ENCODE assay signal across 1 cellular context in the genomic region with DNA sequence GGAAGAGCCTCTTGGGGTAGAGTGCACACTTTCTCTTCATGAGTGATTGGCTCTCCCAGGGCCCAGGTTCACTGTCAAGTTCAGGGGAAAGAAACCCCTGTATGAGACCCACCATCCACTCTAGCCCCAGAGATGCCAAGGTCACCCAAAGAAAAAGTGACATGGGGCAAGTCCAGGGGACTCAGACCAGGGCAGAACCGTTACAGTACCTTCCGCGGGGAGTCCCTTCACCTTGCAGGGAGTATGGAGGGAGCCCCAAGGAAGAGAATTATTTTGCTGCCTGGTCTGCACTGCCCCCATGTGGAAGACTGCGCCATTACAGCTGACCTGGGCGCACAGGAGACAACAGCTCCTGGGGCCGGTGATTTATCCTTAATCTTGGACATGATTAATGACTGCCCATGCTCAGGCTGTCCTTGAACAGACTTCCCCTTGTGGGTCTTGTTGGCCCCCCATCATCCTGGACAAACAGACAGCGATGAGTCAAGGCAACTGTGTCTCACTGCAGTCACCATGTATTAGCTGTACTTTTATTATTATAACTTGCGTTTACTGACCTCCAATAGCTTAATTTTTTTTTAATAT.
TF ChIP-seq lines count a peak whose summit lies in the region.

No MANE protein-coding gene starts in this region.

TF ChIP-seq in WTC11, 78 proteins besides CTCF, POLR2A, EP300 and RAD21 (continued from another document):
- TF ChIP-seq, protein P1, sequence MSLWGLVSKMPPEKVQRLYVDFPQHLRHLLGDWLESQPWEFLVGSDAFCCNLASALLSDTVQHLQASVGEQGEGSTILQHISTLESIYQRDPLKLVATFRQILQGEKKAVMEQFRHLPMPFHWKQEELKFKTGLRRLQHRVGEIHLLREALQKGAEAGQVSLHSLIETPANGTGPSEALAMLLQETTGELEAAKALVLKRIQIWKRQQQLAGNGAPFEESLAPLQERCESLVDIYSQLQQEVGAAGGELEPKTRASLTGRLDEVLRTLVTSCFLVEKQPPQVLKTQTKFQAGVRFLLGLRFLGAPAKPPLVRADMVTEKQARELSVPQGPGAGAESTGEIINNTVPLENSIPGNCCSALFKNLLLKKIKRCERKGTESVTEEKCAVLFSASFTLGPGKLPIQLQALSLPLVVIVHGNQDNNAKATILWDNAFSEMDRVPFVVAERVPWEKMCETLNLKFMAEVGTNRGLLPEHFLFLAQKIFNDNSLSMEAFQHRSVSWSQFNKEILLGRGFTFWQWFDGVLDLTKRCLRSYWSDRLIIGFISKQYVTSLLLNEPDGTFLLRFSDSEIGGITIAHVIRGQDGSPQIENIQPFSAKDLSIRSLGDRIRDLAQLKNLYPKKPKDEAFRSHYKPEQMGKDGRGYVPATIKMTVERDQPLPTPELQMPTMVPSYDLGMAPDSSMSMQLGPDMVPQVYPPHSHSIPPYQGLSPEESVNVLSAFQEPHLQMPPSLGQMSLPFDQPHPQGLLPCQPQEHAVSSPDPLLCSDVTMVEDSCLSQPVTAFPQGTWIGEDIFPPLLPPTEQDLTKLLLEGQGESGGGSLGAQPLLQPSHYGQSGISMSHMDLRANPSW (CRISPR knock-in tag; conservative IDR thresholded peaks at IDR 0.05; ENCODE audit: low read depth) = no peak
- TF ChIP-seq, protein P2, sequence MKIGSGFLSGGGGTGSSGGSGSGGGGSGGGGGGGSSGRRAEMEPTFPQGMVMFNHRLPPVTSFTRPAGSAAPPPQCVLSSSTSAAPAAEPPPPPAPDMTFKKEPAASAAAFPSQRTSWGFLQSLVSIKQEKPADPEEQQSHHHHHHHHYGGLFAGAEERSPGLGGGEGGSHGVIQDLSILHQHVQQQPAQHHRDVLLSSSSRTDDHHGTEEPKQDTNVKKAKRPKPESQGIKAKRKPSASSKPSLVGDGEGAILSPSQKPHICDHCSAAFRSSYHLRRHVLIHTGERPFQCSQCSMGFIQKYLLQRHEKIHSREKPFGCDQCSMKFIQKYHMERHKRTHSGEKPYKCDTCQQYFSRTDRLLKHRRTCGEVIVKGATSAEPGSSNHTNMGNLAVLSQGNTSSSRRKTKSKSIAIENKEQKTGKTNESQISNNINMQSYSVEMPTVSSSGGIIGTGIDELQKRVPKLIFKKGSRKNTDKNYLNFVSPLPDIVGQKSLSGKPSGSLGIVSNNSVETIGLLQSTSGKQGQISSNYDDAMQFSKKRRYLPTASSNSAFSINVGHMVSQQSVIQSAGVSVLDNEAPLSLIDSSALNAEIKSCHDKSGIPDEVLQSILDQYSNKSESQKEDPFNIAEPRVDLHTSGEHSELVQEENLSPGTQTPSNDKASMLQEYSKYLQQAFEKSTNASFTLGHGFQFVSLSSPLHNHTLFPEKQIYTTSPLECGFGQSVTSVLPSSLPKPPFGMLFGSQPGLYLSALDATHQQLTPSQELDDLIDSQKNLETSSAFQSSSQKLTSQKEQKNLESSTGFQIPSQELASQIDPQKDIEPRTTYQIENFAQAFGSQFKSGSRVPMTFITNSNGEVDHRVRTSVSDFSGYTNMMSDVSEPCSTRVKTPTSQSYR (CRISPR knock-in tag; IDR thresholded peaks at IDR 0.05) = no peak
- TF ChIP-seq, protein P3, sequence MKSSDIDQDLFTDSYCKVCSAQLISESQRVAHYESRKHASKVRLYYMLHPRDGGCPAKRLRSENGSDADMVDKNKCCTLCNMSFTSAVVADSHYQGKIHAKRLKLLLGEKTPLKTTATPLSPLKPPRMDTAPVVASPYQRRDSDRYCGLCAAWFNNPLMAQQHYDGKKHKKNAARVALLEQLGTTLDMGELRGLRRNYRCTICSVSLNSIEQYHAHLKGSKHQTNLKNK (CRISPR knock-in tag; IDR thresholded peaks at IDR 0.05) = no peak
